In the genomic region with DNA sequence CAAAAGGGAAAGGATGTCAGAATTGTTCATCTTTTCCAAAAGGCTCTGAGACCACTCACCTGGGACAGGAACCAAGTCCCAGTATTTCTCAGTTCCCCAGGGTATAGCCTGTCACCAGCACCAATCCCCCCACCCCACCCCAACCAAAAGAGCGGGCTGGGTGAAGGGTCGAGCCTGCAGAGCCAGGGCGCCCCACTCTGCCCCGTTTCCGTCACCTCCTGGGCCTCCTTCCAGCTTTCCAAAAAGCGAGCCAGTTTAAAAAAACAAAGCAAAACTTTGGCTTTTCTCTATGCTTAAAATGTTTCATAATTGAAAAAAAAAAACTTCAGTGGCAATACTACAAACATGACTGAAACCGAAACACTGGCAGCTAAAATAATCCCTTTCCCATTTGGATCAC, we compare ENCODE assay signal across 16 cellular contexts. TPM values are rescaled to one million over a fixed set of nuclear protein-coding genes. Genes with fewer than 3 reads are reported as not detected.
DNase-seq lines count a peak whose midpoint lies in the region; ATAC-seq and TF ChIP-seq lines count a peak whose summit lies in the region.
"Had no signal": no experiment of that assay in that cellular context is flagged by ENCODE, and none has a peak within 500 bp of the region (broad histone marks: within the 10 kb centered on the region; RNA-seq: fewer than 3 reads in every experiment).

No MANE protein-coding gene starts in this region.

- peak overlapping the region; percentile 44 to 78 for H3K27ac ChIP-seq in ovary
- H3K27ac ChIP-seq: parathyroid adenoma had no signal

- no peaks in the 10 kb centered on the region for H3K27me3 Mint-ChIP-seq in naive thymus-derived CD8-positive, alpha-beta T cell
- H3K27me3 Mint-ChIP-seq: activated CD8-positive, alpha-beta T cell treated with anti-CD3 and anti-CD28 coated beads for 36 hours; CD4-positive, CD25-positive, alpha-beta regulatory T cell; stimulated activated naive CD8-positive, alpha-beta T cell treated with anti-CD3 and anti-CD28 coated beads, Interleukin-15, Interleukin-2, amounts not matched to agents 100 ng/mL and 50 ng/mL, for 24 hours had no signal

- H3K36me3 ChIP-seq in ovary = no peaks in the 10 kb centered on the region

- H3K4me1 ChIP-seq in ovary (ENCODE audit: insufficient read depth) = peaks cover 29% of the 10 kb centered on the region
- H3K4me1 ChIP-seq: parathyroid adenoma had no signal

- no peaks in the 10 kb centered on the region for H3K27me3 ChIP-seq in ovary

- ATAC-seq in Right ventricle myocardium superior (ENCODE audit: poor library complexity) = peak; percentile 64
- no peak for ATAC-seq in GM18520 (IDR thresholded peaks at IDR 0.05; ENCODE audit: unreplicated experiment)
- ATAC-seq in naive thymus-derived CD8-positive, alpha-beta T cell = no peak
- ATAC-seq: activated CD8-positive, alpha-beta T cell treated with anti-CD3 and anti-CD28 coated beads for 36 hours; activated T-cell treated with anti-CD3 and anti-CD28 coated beads, Interleukin-2, amount 50 U/mL, for 72 hours had no signal

- no peak for TF ChIP-seq POLR2A in ovary (IDR thresholded peaks at IDR 0.05)

- peaks cover 0 to 15% (median 5%) of the 10 kb centered on the region in 3 donors for H3K36me3 Mint-ChIP-seq in naive thymus-derived CD8-positive, alpha-beta T cell

- TF ChIP-seq CTCF in ovary (IDR thresholded peaks at IDR 0.05) = no peak

- 3 to 8% (median 4%) methylated on average over 7 of the region's 7 CpGs for WGBS in ovary, 3 donors

- no peaks in the 10 kb centered on the region for H3K9me3 Mint-ChIP-seq in naive thymus-derived CD8-positive, alpha-beta T cell
- H3K9me3 Mint-ChIP-seq: activated CD8-positive, alpha-beta T cell treated with anti-CD3 and anti-CD28 coated beads for 36 hours; activated T-cell treated with anti-CD3 and anti-CD28 coated beads, Interleukin-2, amount 50 U/mL, for 72 hours; CD4-positive, CD25-positive, alpha-beta regulatory T cell; stimulated activated naive CD8-positive, alpha-beta T cell treated with anti-CD3 and anti-CD28 coated beads, Interleukin-15, Interleukin-2, amounts not matched to agents 100 ng/mL and 50 ng/mL, for 24 hours had no signal

- POLR2A ChIA-PET in naive thymus-derived CD8-positive, alpha-beta T cell (lab: Charles Lee) = interaction anchor here (0.6 kb wide), 1 partner anchor 291 kb away, joined by 4 read pairs; no protein-coding TSS in a partner anchor

- H3K4me3 ChIP-seq in ovary = peak overlapping the region; percentile 11

- no peak for TF ChIP-seq EP300 in ovary (IDR thresholded peaks at IDR 0.05)

- H3K4me3 Mint-ChIP-seq in naive thymus-derived CD8-positive, alpha-beta T cell = no peak overlapping the region
- H3K4me3 Mint-ChIP-seq: activated CD8-positive, alpha-beta T cell treated with anti-CD3 and anti-CD28 coated beads for 36 hours; activated T-cell treated with anti-CD3 and anti-CD28 coated beads, Interleukin-2, amount 50 U/mL, for 72 hours; CD4-positive, CD25-positive, alpha-beta regulatory T cell; stimulated activated naive CD8-positive, alpha-beta T cell treated with anti-CD3 and anti-CD28 coated beads, Interleukin-15, Interleukin-2, amounts not matched to agents 100 ng/mL and 50 ng/mL, for 24 hours had no signal

- intact Hi-C loops in Right ventricle myocardium superior (cut with DNase I) (no loop called here), cardiac septum (cut with DNase I) (no loop called here), ovary (cut with DNase I) (loop anchor here in 1 of 4 donors (5.0 kb wide), 1 partner anchor 47 kb away; no protein-coding TSS in a partner anchor)

- H3K27ac Mint-ChIP-seq in naive thymus-derived CD8-positive, alpha-beta T cell = peak overlapping the region in 2 of 10 donors; percentile 35 to 46
- H3K27ac Mint-ChIP-seq: activated CD8-positive, alpha-beta T cell treated with anti-CD3 and anti-CD28 coated beads for 36 hours; activated T-cell treated with anti-CD3 and anti-CD28 coated beads, Interleukin-2, amount 50 U/mL, for 72 hours; CD4-positive, CD25-positive, alpha-beta regulatory T cell; stimulated activated naive CD8-positive, alpha-beta T cell treated with anti-CD3 and anti-CD28 coated beads, Interleukin-15, Interleukin-2, amounts not matched to agents 100 ng/mL and 50 ng/mL, for 24 hours had no signal

- no peaks in the 10 kb centered on the region for H3K9me3 ChIP-seq in ovary

- DNase-seq in Right ventricle myocardium superior (peak; percentile 59), cardiac septum (ENCODE audit: low spot score) (no peak), fibroblast of peridontal ligament (ENCODE audit: extremely low read depth) (peak; percentile 57), ovary (peak; percentile 76 to 87 (median 81))
- no peak for DNase-seq in stimulated activated CD4-positive, alpha-beta T cell treated with anti-CD3 and anti-CD28 coated beads, Interleukin-2, amount 100 ng/mL, for 48 hours
- DNase-seq in activated naive CD4-positive, alpha-beta T cell treated with anti-CD3 and anti-CD28 coated beads, Interleukin-2, amount 50 U/mL, for 16 hours = no peak
- no peak for DNase-seq in naive thymus-derived CD8-positive, alpha-beta T cell
- DNase-seq: 8988T; activated CD8-positive, alpha-beta T cell treated with anti-CD3 and anti-CD28 coated beads for 36 hours; activated T-cell treated with anti-CD3 and anti-CD28 coated beads, Interleukin-2, amount 50 U/mL, for 72 hours; CD4-positive, CD25-positive, alpha-beta regulatory T cell; NCI-H187 treated with DMSO at 0.1 percent for 48 hours; NCI-H510A treated with DMSO at 0.1 percent for 48 hours had no signal

- H3K4me1 Mint-ChIP-seq in naive thymus-derived CD8-positive, alpha-beta T cell = peaks cover 1 to 25% (median 14%) of the 10 kb centered on the region in 4 donors

RNA-seq across cellular contexts. Expression of a gene that starts 7.6 kb away (rescaled TPM):
- total RNA-seq in Right ventricle myocardium superior (14.8 TPM), cardiac septum (17.8 TPM), ovary (10 to 100 TPM; 19.0 to 44.6 (median 38.6) TPM)
- polyA plus RNA-seq in ovary = 10 to 100 TPM; 23.2 to 38.0 TPM
- 10 to 100 TPM; 14.1 to 15.1 TPM for total RNA-seq in naive thymus-derived CD8-positive, alpha-beta T cell
- polyA plus RNA-seq in naive thymus-derived CD8-positive, alpha-beta T cell = 10 to 100 TPM; 10.0 to 15.5 (median 14.0) TPM

Comparison
In these comparisons a context has a peak if more than half of its experiments do, and no peak if none do; other contexts are left out.
1. DNase-seq: peak in Right ventricle myocardium superior (single experiment), fibroblast of peridontal ligament (single experiment) and ovary (5 of 5); none in cardiac septum (single experiment), stimulated activated CD4-positive, alpha-beta T cell treated with anti-CD3 and anti-CD28 coated beads, Interleukin-2, amount 100 ng/mL, for 48 hours (0 of 2), activated naive CD4-positive, alpha-beta T cell treated with anti-CD3 and anti-CD28 coated beads, Interleukin-2, amount 50 U/mL, for 16 hours (single experiment) and naive thymus-derived CD8-positive, alpha-beta T cell (0 of 10).